Comparison of ENCODE assay signal across 1 cellular context in the genomic region with DNA sequence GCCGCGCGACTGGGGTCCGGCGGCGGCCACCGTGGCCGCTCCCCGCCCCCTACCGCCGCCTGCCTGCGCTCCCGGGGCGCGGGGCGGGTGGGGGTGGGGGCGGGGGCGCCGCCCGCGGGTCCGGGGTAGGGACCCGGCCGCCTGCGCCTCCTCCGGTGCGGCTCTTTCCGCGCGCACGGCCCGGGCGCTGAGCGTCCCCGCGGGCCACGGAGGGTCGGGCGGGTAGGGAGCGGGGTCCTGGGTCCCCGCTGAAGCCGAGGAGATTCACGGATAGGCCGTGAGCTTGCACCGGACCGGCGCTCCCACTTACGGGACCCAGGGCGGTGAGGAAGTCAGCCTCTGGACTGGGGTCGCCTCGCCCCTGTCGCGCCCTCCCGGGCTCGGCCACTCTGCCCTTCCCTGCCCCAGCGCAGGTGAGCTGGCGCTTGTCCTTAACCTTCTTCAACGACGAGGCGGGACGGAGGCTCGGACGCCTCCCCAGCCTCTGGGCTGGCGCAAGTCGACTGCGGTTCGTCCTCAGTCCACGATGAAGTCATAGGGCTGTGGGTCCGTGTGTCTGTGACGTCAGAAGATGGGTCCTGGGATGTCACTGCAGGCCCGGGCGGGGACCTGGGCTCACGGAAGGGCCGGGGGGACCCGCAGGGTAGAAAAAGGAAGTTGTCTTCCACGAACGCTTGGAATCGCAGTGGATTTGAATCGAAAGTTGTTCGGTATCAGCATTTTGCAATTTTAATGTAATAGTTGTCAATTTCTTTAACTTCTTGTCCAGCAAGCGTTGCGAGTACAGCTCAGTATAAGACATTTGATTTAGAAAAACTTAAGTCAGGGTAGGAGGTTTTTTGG.
TF ChIP-seq lines count a peak whose summit lies in the region.

No MANE protein-coding gene starts in this region.

TF ChIP-seq in K562, 482 proteins besides CTCF, POLR2A, EP300 and RAD21 (continued from another document and continues in another):
- TF ChIP-seq, protein P1, sequence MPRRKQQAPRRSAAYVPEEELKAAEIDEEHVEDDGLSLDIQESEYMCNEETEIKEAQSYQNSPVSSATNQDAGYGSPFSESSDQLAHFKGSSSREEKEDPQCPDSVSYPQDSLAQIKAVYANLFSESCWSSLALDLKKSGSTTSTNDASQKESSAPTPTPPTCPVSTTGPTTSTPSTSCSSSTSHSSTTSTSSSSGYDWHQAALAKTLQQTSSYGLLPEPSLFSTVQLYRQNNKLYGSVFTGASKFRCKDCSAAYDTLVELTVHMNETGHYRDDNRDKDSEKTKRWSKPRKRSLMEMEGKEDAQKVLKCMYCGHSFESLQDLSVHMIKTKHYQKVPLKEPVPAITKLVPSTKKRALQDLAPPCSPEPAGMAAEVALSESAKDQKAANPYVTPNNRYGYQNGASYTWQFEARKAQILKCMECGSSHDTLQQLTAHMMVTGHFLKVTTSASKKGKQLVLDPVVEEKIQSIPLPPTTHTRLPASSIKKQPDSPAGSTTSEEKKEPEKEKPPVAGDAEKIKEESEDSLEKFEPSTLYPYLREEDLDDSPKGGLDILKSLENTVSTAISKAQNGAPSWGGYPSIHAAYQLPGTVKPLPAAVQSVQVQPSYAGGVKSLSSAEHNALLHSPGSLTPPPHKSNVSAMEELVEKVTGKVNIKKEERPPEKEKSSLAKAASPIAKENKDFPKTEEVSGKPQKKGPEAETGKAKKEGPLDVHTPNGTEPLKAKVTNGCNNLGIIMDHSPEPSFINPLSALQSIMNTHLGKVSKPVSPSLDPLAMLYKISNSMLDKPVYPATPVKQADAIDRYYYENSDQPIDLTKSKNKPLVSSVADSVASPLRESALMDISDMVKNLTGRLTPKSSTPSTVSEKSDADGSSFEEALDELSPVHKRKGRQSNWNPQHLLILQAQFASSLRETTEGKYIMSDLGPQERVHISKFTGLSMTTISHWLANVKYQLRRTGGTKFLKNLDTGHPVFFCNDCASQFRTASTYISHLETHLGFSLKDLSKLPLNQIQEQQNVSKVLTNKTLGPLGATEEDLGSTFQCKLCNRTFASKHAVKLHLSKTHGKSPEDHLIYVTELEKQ (CRISPR knock-in tag; IDR thresholded peaks at IDR 0.05), result no peak
- TF ChIP-seq FOXK2 (conservative IDR thresholded peaks at IDR 0.05 in 1 of 2, IDR thresholded peaks at IDR 0.05 in 1 of 2; ENCODE audit: low read depth in 2 of 2) (no peak), TEAD2 (tag; IDR thresholded peaks at IDR 0.05) (no peak), KLF1 (tag; IDR thresholded peaks at IDR 0.05) (no peak), LEF1 (IDR thresholded peaks at IDR 0.05) (no peak), NFRKB (IDR thresholded peaks at IDR 0.05; ENCODE audit: low read depth) (no peak), ZNF766 (CRISPR knock-in tag; conservative IDR thresholded peaks at IDR 0.05) (peak; percentile 36; the same call in 1 of the 2 replicates), STAG1 (CRISPR knock-in tag; IDR thresholded peaks at IDR 0.05; ENCODE audit: borderline replicate concordance) (no peak), MCM2 (IDR thresholded peaks at IDR 0.05; ENCODE audit: low read depth) (no peak), ZNF707 (CRISPR knock-in tag; conservative IDR thresholded peaks at IDR 0.05) (no peak), PPARD (CRISPR knock-in tag; IDR thresholded peaks at IDR 0.05) (no peak), ZNF232 (CRISPR knock-in tag; IDR thresholded peaks at IDR 0.05) (no peak), ZNF778 (CRISPR knock-in tag; IDR thresholded peaks at IDR 0.05) (no peak), YY1 (IDR thresholded peaks at IDR 0.05; ENCODE audit: borderline replicate concordance in 1 of 3, control insufficient read depth in 1 of 3, extremely low read depth in 1 of 3, insufficient read depth in 3 of 3, insufficient read length in 1 of 3, insufficient replicate concordance in 2 of 3, low read depth in 1 of 3, low read length in 2 of 3) (no peak), NCOR1 (IDR thresholded peaks at IDR 0.05) (no peak), ATF1 (CRISPR knock-in tag; IDR thresholded peaks at IDR 0.05) (peak; percentile 83), ATF1 (tag; IDR thresholded peaks at IDR 0.05) (peak; percentile 98), MIER1 (IDR thresholded peaks at IDR 0.05; ENCODE audit: low read depth) (no peak), MYC (IDR thresholded peaks at IDR 0.05; ENCODE audit: low read depth, low read length) (no peak), MYC (CRISPR knock-in tag; IDR thresholded peaks at IDR 0.05; ENCODE audit: borderline replicate concordance, low read depth) (no peak), ELF1 (tag; IDR thresholded peaks at IDR 0.05) (no peak), CAMTA2 (CRISPR knock-in tag; conservative IDR thresholded peaks at IDR 0.05) (no peak), MED1 (CRISPR knock-in tag; IDR thresholded peaks at IDR 0.05; ENCODE audit: borderline replicate concordance) (no peak), NFYB (IDR thresholded peaks at IDR 0.05; ENCODE audit: extremely low read depth, insufficient read length) (no peak), SMAD4 (CRISPR knock-in tag; conservative IDR thresholded peaks at IDR 0.05) (0 out of 2 replicates have a peak, but pooled peaks have one; percentile 18), SAFB (IDR thresholded peaks at IDR 0.05; ENCODE audit: borderline replicate concordance, low read depth, low read length) (0 out of 2 replicates have a peak, but pooled peaks have one; percentile 25), CHD2 (IDR thresholded peaks at IDR 0.05; ENCODE audit: low read depth, low read length) (no peak), PML (IDR thresholded peaks at IDR 0.05; ENCODE audit: low read length) (peak; percentile 23; the same call in 1 of the 2 replicates), KHSRP (IDR thresholded peaks at IDR 0.05) (peak; percentile 90), TARDBP (IDR thresholded peaks at IDR 0.05) (peak; percentile 99), XRCC4 (IDR thresholded peaks at IDR 0.05; ENCODE audit: extremely low read depth, insufficient read depth, insufficient read length) (no peak), MAZ (CRISPR knock-in tag; conservative IDR thresholded peaks at IDR 0.05 in 1 of 2, IDR thresholded peaks at IDR 0.05 in 1 of 2) (peak; percentile 25 to 38; a peak in 1 of 4 replicates), ZKSCAN3 (CRISPR knock-in tag; IDR thresholded peaks at IDR 0.05) (no peak), SMAD1 (IDR thresholded peaks at IDR 0.05; ENCODE audit: low read depth, low read length, partially characterized antibody) (no peak), EP400 (IDR thresholded peaks at IDR 0.05) (peak; percentile 29), KAT8 (IDR thresholded peaks at IDR 0.05; ENCODE audit: low read depth) (no peak), ATF7 (IDR thresholded peaks at IDR 0.05) (peak; percentile 94), ZNF197 (CRISPR knock-in tag; IDR thresholded peaks at IDR 0.05; ENCODE audit: low read depth) (no peak), JUND (IDR thresholded peaks at IDR 0.05; ENCODE audit: borderline replicate concordance, low read depth, low read length) (peak; percentile 55; the same call in 1 of the 2 replicates), JUND (tag; IDR thresholded peaks at IDR 0.05; ENCODE audit: borderline replicate concordance, low read depth, low read length) (0 out of 3 replicates have a peak, but pooled peaks have one; percentile 56), SREBF2 (CRISPR knock-in tag; IDR thresholded peaks at IDR 0.05) (no peak), SMARCA4 (IDR thresholded peaks at IDR 0.05) (no peak)
- TF ChIP-seq, protein P2, sequence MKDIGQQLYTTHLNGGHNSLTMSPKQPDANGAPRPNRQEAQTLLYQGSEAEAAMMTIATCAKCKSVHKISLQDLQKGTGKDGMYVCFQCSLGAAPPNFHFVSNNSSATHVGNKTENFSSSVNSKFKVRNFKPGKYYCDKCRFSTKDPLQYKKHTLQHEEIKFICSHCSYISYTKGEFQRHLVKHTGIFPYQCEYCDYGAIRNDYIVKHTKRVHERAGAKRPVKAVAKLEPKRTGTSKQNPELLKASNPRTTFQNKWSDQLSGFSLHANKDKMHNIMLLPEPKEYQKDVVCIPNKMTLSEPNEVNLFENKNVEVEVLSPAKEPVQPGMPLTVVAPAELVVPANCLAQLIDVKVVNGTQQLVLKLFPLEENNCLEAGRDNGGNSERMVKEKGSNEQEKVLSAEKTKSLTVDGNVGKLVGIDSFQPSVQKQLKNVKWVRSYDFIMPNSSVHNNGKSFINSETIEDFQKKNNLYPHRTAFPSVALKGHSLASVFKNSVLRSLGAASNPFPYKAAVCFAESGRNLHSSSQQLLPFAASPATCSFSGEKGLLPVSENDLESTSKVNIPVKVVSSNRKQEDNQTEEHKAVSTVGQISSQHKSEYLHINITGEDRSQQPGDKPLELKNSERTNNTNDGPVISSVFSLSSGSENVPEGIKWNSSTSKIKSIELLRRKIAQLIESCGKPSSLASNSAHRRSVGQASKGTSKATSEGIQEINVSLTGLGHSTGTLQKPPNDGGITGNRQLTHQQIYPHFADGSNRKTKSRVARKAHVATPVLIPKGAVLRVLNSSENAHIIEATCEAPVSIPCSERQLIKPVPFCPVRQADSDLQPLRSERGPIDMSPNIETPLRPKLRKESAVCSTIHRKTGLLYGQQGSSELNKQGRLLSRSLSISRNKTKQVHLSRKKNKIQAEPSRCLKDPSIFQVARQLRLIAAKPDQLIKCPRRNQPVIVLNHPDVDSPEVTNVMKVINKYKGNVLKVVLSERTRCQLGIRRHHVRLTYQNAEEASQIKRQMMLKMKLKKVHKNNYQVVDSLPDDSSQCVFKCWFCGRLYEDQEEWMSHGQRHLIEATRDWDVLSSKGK (CRISPR knock-in tag; IDR thresholded peaks at IDR 0.05), result no peak
- TF ChIP-seq, protein P3, sequence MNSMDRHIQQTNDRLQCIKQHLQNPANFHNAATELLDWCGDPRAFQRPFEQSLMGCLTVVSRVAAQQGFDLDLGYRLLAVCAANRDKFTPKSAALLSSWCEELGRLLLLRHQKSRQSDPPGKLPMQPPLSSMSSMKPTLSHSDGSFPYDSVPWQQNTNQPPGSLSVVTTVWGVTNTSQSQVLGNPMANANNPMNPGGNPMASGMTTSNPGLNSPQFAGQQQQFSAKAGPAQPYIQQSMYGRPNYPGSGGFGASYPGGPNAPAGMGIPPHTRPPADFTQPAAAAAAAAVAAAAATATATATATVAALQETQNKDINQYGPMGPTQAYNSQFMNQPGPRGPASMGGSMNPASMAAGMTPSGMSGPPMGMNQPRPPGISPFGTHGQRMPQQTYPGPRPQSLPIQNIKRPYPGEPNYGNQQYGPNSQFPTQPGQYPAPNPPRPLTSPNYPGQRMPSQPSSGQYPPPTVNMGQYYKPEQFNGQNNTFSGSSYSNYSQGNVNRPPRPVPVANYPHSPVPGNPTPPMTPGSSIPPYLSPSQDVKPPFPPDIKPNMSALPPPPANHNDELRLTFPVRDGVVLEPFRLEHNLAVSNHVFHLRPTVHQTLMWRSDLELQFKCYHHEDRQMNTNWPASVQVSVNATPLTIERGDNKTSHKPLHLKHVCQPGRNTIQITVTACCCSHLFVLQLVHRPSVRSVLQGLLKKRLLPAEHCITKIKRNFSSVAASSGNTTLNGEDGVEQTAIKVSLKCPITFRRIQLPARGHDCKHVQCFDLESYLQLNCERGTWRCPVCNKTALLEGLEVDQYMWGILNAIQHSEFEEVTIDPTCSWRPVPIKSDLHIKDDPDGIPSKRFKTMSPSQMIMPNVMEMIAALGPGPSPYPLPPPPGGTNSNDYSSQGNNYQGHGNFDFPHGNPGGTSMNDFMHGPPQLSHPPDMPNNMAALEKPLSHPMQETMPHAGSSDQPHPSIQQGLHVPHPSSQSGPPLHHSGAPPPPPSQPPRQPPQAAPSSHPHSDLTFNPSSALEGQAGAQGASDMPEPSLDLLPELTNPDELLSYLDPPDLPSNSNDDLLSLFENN (IDR thresholded peaks at IDR 0.05; ENCODE audit: low read depth in 2 of 2, low read length in 2 of 2), result no peak
- TF ChIP-seq, protein P4, sequence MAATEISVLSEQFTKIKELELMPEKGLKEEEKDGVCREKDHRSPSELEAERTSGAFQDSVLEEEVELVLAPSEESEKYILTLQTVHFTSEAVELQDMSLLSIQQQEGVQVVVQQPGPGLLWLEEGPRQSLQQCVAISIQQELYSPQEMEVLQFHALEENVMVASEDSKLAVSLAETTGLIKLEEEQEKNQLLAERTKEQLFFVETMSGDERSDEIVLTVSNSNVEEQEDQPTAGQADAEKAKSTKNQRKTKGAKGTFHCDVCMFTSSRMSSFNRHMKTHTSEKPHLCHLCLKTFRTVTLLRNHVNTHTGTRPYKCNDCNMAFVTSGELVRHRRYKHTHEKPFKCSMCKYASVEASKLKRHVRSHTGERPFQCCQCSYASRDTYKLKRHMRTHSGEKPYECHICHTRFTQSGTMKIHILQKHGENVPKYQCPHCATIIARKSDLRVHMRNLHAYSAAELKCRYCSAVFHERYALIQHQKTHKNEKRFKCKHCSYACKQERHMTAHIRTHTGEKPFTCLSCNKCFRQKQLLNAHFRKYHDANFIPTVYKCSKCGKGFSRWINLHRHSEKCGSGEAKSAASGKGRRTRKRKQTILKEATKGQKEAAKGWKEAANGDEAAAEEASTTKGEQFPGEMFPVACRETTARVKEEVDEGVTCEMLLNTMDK (IDR thresholded peaks at IDR 0.05; ENCODE audit: borderline replicate concordance, insufficient read depth, low read depth, low read length, poor library complexity, severe bottlenecking), result no peak
- TF ChIP-seq, protein P5, sequence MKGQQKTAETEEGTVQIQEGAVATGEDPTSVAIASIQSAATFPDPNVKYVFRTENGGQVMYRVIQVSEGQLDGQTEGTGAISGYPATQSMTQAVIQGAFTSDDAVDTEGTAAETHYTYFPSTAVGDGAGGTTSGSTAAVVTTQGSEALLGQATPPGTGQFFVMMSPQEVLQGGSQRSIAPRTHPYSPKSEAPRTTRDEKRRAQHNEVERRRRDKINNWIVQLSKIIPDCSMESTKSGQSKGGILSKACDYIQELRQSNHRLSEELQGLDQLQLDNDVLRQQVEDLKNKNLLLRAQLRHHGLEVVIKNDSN (CRISPR knock-in tag; IDR thresholded peaks at IDR 0.05), result no peak
- TF ChIP-seq, protein P6, sequence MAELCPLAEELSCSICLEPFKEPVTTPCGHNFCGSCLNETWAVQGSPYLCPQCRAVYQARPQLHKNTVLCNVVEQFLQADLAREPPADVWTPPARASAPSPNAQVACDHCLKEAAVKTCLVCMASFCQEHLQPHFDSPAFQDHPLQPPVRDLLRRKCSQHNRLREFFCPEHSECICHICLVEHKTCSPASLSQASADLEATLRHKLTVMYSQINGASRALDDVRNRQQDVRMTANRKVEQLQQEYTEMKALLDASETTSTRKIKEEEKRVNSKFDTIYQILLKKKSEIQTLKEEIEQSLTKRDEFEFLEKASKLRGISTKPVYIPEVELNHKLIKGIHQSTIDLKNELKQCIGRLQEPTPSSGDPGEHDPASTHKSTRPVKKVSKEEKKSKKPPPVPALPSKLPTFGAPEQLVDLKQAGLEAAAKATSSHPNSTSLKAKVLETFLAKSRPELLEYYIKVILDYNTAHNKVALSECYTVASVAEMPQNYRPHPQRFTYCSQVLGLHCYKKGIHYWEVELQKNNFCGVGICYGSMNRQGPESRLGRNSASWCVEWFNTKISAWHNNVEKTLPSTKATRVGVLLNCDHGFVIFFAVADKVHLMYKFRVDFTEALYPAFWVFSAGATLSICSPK (IDR thresholded peaks at IDR 0.05; ENCODE audit: borderline replicate concordance), result no peak
- TF ChIP-seq, protein P7, sequence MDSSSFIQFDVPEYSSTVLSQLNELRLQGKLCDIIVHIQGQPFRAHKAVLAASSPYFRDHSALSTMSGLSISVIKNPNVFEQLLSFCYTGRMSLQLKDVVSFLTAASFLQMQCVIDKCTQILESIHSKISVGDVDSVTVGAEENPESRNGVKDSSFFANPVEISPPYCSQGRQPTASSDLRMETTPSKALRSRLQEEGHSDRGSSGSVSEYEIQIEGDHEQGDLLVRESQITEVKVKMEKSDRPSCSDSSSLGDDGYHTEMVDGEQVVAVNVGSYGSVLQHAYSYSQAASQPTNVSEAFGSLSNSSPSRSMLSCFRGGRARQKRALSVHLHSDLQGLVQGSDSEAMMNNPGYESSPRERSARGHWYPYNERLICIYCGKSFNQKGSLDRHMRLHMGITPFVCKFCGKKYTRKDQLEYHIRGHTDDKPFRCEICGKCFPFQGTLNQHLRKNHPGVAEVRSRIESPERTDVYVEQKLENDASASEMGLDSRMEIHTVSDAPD (CRISPR knock-in tag; IDR thresholded peaks at IDR 0.05), result no peak
